1 cellular context compared by ENCODE assay signal in genomic region chr1:247008406-247008799, GRCh38.
TF ChIP-seq lines count a peak whose summit lies in the region.

No MANE protein-coding gene starts in this region.

TF ChIP-seq in HEK293T, 16 proteins besides CTCF, POLR2A, EP300 and RAD21 (continued from another document):
- TF ChIP-seq SP1 (IDR thresholded peaks at IDR 0.05) (no peak), FOXA1 (IDR thresholded peaks at IDR 0.05) (no peak), FOXK2 (IDR thresholded peaks at IDR 0.05) (no peak)
